Comparison of ENCODE assay signal across 29 cellular contexts in genomic region chr4:17335371-17335770, GRCh38.
A peak's percentile ranks its signal among the peaks of the same experiment; 100 is the strongest.
DNase-seq lines count a peak whose midpoint lies in the region; ATAC-seq lines count a peak whose summit lies in the region.
"Had no signal": no experiment of that assay in that cellular context is flagged by ENCODE, and none has a peak within 500 bp of the region (broad histone marks: within the 10 kb centered on the region; RNA-seq: fewer than 3 reads in every experiment).

No MANE protein-coding gene starts in this region.

- CTCF ChIA-PET in activated CD4-positive, alpha-beta T cell treated with anti-CD3 and anti-CD28 coated beads for 36 hours (lab: Charles Lee), result interaction anchor here (0.8 to 5.1 kb wide), 2 partner anchors 11 to 12 kb away, joined by 3 to 20 read pairs; no protein-coding TSS in a partner anchor

- peak; percentile 20 for ATAC-seq in activated CD4-positive, alpha-beta T cell treated with anti-CD3 and anti-CD28 coated beads for 36 hours
- ATAC-seq in stimulated activated naive CD8-positive, alpha-beta T cell treated with anti-CD3 and anti-CD28 coated beads, Interleukin-15, amount 100 ng/mL, for 72 hours, result peak; percentile 53
- ATAC-seq: HCT116, heart left ventricle, HepG2, PC-3, right lobe of liver, upper lobe of right lung had no signal

- POLR2A ChIA-PET in activated CD4-positive, alpha-beta T cell treated with anti-CD3 and anti-CD28 coated beads for 36 hours (lab: Charles Lee), result no interaction called here

- intact Hi-C loops in activated CD4-positive, alpha-beta T cell treated with anti-CD3 and anti-CD28 coated beads for 36 hours (cut with DNase I, micrococcal nuclease), result loop anchor here (5.0 to 10.0 kb wide), 4 partner anchors 132 to 1651 kb away; partner anchors contain the start of genes TAPT1 (in 2 of the 2), FAM200B (in 1 of the 2) and QDPR (in 1 of the 2)

- H3K27ac Mint-ChIP-seq in activated CD4-positive, alpha-beta T cell treated with anti-CD3 and anti-CD28 coated beads for 36 hours, result peak overlapping the region; percentile 92
- peak overlapping the region; percentile 96 for H3K27ac Mint-ChIP-seq in activated naive CD8-positive, alpha-beta T cell treated with anti-CD3 and anti-CD28 coated beads for 36 hours
- H3K27ac Mint-ChIP-seq in stimulated activated naive CD8-positive, alpha-beta T cell treated with anti-CD3 and anti-CD28 coated beads, Interleukin-15, amount 100 ng/mL, for 72 hours, result peak overlapping the region in 1 of 2 donors; percentile 59
- H3K27ac Mint-ChIP-seq: activated B cell treated with CpG ODN at 0.5 μM for 24 hours had no signal

- H3K9me3 Mint-ChIP-seq in activated CD4-positive, alpha-beta T cell treated with anti-CD3 and anti-CD28 coated beads for 36 hours (ENCODE audit: low read depth), result no peaks in the 10 kb centered on the region
- H3K9me3 Mint-ChIP-seq in activated naive CD8-positive, alpha-beta T cell treated with anti-CD3 and anti-CD28 coated beads for 36 hours, result peaks cover 4% of the 10 kb centered on the region
- peaks cover 5% of the 10 kb centered on the region in 2 donors for H3K9me3 Mint-ChIP-seq in stimulated activated naive CD8-positive, alpha-beta T cell treated with anti-CD3 and anti-CD28 coated beads, Interleukin-15, amount 100 ng/mL, for 72 hours
- H3K9me3 Mint-ChIP-seq: activated B cell treated with CpG ODN at 0.5 μM for 24 hours had no signal

- H3K4me3 Mint-ChIP-seq in activated CD4-positive, alpha-beta T cell treated with anti-CD3 and anti-CD28 coated beads for 36 hours, result no peak overlapping the region
- H3K4me3 Mint-ChIP-seq in activated naive CD8-positive, alpha-beta T cell treated with anti-CD3 and anti-CD28 coated beads for 36 hours, result no peak overlapping the region
- peak overlapping the region; percentile 67 to 71 for H3K4me3 Mint-ChIP-seq in stimulated activated naive CD8-positive, alpha-beta T cell treated with anti-CD3 and anti-CD28 coated beads, Interleukin-15, amount 100 ng/mL, for 72 hours
- H3K4me3 Mint-ChIP-seq: activated B cell treated with CpG ODN at 0.5 μM for 24 hours had no signal

- no peaks in the 10 kb centered on the region for H3K27me3 Mint-ChIP-seq in activated CD4-positive, alpha-beta T cell treated with anti-CD3 and anti-CD28 coated beads for 36 hours
- H3K27me3 Mint-ChIP-seq in activated naive CD8-positive, alpha-beta T cell treated with anti-CD3 and anti-CD28 coated beads for 36 hours, result no peaks in the 10 kb centered on the region
- H3K27me3 Mint-ChIP-seq in stimulated activated naive CD8-positive, alpha-beta T cell treated with anti-CD3 and anti-CD28 coated beads, Interleukin-15, amount 100 ng/mL, for 72 hours, result no peaks in the 10 kb centered on the region
- H3K27me3 Mint-ChIP-seq: activated B cell treated with CpG ODN at 0.5 μM for 24 hours had no signal

- peaks cover 45% of the 10 kb centered on the region for H3K4me1 Mint-ChIP-seq in activated CD4-positive, alpha-beta T cell treated with anti-CD3 and anti-CD28 coated beads for 36 hours
- H3K4me1 Mint-ChIP-seq in activated naive CD8-positive, alpha-beta T cell treated with anti-CD3 and anti-CD28 coated beads for 36 hours, result peaks cover 47% of the 10 kb centered on the region
- peaks cover 59% of the 10 kb centered on the region for H3K4me1 Mint-ChIP-seq in stimulated activated naive CD8-positive, alpha-beta T cell treated with anti-CD3 and anti-CD28 coated beads, Interleukin-15, amount 100 ng/mL, for 72 hours
- H3K4me1 Mint-ChIP-seq: activated B cell treated with CpG ODN at 0.5 μM for 24 hours had no signal

- H3K36me3 Mint-ChIP-seq in activated CD4-positive, alpha-beta T cell treated with anti-CD3 and anti-CD28 coated beads for 36 hours (ENCODE audit: low read depth), result no peaks in the 10 kb centered on the region
- peaks cover 2% of the 10 kb centered on the region for H3K36me3 Mint-ChIP-seq in activated naive CD8-positive, alpha-beta T cell treated with anti-CD3 and anti-CD28 coated beads for 36 hours

- peak; percentile 46 for DNase-seq in activated CD4-positive, alpha-beta T cell treated with anti-CD3 and anti-CD28 coated beads for 36 hours
- no peak for DNase-seq in activated CD4-positive, alpha-beta T cell treated with anti-CD3 and anti-CD28 coated beads, Interleukin-2, amount 50 U/mL, for 1 hour
- peak; percentile 31 for DNase-seq in stimulated activated CD4-positive, alpha-beta T cell treated with anti-CD3 and anti-CD28 coated beads, Interleukin-1b, Interleukin-23, amount 100 ng/mL, for 48 hours
- no peak for DNase-seq in stimulated activated CD4-positive, alpha-beta T cell treated with anti-CD3 and anti-CD28 coated beads, Interleukin-2, amount 100 ng/mL, for 48 hours
- DNase-seq in activated naive CD8-positive, alpha-beta T cell treated with anti-CD3 and anti-CD28 coated beads for 36 hours, result peak; percentile 5
- peak in 1 of 2 donors; percentile 43 for DNase-seq in stimulated activated naive CD8-positive, alpha-beta T cell treated with anti-CD3 and anti-CD28 coated beads, Interleukin-15, amount 100 ng/mL, for 72 hours
- DNase-seq in HK-2 (ENCODE audit: unreplicated experiment) (no peak), NCI-H2227 treated with DMSO at 0.1 percent for 48 hours (lab: John Stamatoyannopoulos, UW) (no peak)
- DNase-seq: activated B cell treated with CpG ODN at 0.5 μM for 24 hours; amygdala; brain microvascular endothelial cell; esophagus squamous epithelium; foreskin melanocyte; heart left ventricle; islet precursor cell; left ventricle myocardium inferior; mesendoderm; NCI-H1417; NCI-H2029; NCI-H526 treated with DMSO at 0.1 percent for 48 hours; NK-92 treated with Interleukin-12 subunit alpha and Interleukin-12 subunit beta, amount 100 ng/mL, for 24 hours; PC-3; posterior cingulate gyrus; right lobe of liver; SK-N-SH; spleen; upper lobe of right lung had no signal

Comparison
In these comparisons a context has a peak if more than half of its experiments do, and no peak if none do; other contexts are left out.
1. DNase-seq: peak in activated CD4-positive, alpha-beta T cell treated with anti-CD3 and anti-CD28 coated beads for 36 hours (single experiment), stimulated activated CD4-positive, alpha-beta T cell treated with anti-CD3 and anti-CD28 coated beads, Interleukin-1b, Interleukin-23, amount 100 ng/mL, for 48 hours (single experiment) and activated naive CD8-positive, alpha-beta T cell treated with anti-CD3 and anti-CD28 coated beads for 36 hours (single experiment); none in activated CD4-positive, alpha-beta T cell treated with anti-CD3 and anti-CD28 coated beads, Interleukin-2, amount 50 U/mL, for 1 hour (single experiment), stimulated activated CD4-positive, alpha-beta T cell treated with anti-CD3 and anti-CD28 coated beads, Interleukin-2, amount 100 ng/mL, for 48 hours (0 of 2), HK-2 (single experiment) and NCI-H2227 treated with DMSO at 0.1 percent for 48 hours (single experiment).
2. H3K4me3 Mint-ChIP-seq: peak in stimulated activated naive CD8-positive, alpha-beta T cell treated with anti-CD3 and anti-CD28 coated beads, Interleukin-15, amount 100 ng/mL, for 72 hours (2 of 2); none in activated CD4-positive, alpha-beta T cell treated with anti-CD3 and anti-CD28 coated beads for 36 hours (single experiment) and activated naive CD8-positive, alpha-beta T cell treated with anti-CD3 and anti-CD28 coated beads for 36 hours (single experiment).